Comparison of ENCODE assay signal across 29 cellular contexts in genomic region chr20:49647509-49647908, GRCh38.
DNase-seq lines count a peak whose midpoint lies in the region; ATAC-seq, FAIRE-seq and TF ChIP-seq lines count a peak whose summit lies in the region.
"Had no signal": no experiment of that assay in that cellular context is flagged by ENCODE, and none has a peak within 500 bp of the region (broad histone marks: within the 10 kb centered on the region; RNA-seq: fewer than 3 reads in every experiment).

No MANE protein-coding gene starts in this region.

- no peaks in the 10 kb centered on the region for H3K27me3 ChIP-seq in PC-9 (ENCODE audit: insufficient read depth, low read depth)
- H3K27me3 ChIP-seq in GM12878 (replicated peaks in 1 of 2; ENCODE audit: control insufficient read depth in 2 of 2, insufficient read depth in 2 of 2, low read length in 1 of 2): no peaks in the 10 kb centered on the region
- H3K27me3 ChIP-seq: BE2C, heart left ventricle had no signal

- no peak for ATAC-seq in activated CD8-positive, alpha-beta memory T cell treated with anti-CD3 and anti-CD28 coated beads, Interleukin-2, amount 10 ng/mL, durations not matched to agents 7 days and 5 days
- no peak for ATAC-seq in GM12878
- ATAC-seq: activated T-helper 17 cell treated with anti-CD3 and anti-CD28 coated beads, Interleukin-2, amount 50 U/mL, for 72 hours; heart left ventricle had no signal

- no peak for TF ChIP-seq CTCF in PC-9 (conservative IDR thresholded peaks at IDR 0.05)
- TF ChIP-seq CTCF in GM12878 (IDR thresholded peaks at IDR 0.05 in 2 of 3, conservative IDR thresholded peaks at IDR 0.05 in 1 of 3; ENCODE audit: control insufficient read depth in 2 of 3, extremely low read depth in 1 of 3, insufficient read depth in 1 of 3, low read depth in 3 of 3, low read length in 3 of 3): no peak

- no peak overlapping the region for H3K4me3 ChIP-seq in PC-9
- no peak overlapping the region for H3K4me3 ChIP-seq in GM12878
- H3K4me3 ChIP-seq: heart left ventricle, skin epidermis had no signal

- H3K9me2 ChIP-seq in PC-9 (ENCODE audit: insufficient read depth): no peaks in the 10 kb centered on the region

- TF ChIP-seq RAD21 in GM12878 (IDR thresholded peaks at IDR 0.05; ENCODE audit: insufficient read depth, low read depth, low read length): no peak

- 0 out of 2 replicates have a peak, but pooled peaks cover 7% of the 10 kb centered on the region for H3K4me1 ChIP-seq in PC-9 (replicated peaks; ENCODE audit: insufficient read depth)
- no peaks in the 10 kb centered on the region for H3K4me1 ChIP-seq in GM12878 (ENCODE audit: control insufficient read depth, insufficient read depth, low read length)
- H3K4me1 ChIP-seq: BE2C had no signal

- peak overlapping the region; percentile 19 for H3K27ac Mint-ChIP-seq in activated CD8-positive, alpha-beta memory T cell treated with anti-CD3 and anti-CD28 coated beads, Interleukin-2, amount 10 ng/mL, durations not matched to agents 7 days and 5 days
- H3K27ac Mint-ChIP-seq: activated T-helper 17 cell treated with anti-CD3 and anti-CD28 coated beads, Interleukin-2, amount 50 U/mL, for 72 hours; type B pancreatic cell had no signal

- FAIRE-seq in GM12878 (lab: Jason Lieb, UNC): no peak
- FAIRE-seq: GM12891, RCC 7860 had no signal

- in situ Hi-C loops in GM12878 (cut with MboI): no loop called here

- RAD21 ChIA-PET in GM12878 (lab: Charles Lee; ENCODE audit: unreplicated experiment): interaction anchor here (1.2 kb wide), 1 partner anchor 17 kb away, joined by 3 read pairs; no protein-coding TSS in a partner anchor

- CTCF ChIA-PET in activated CD8-positive, alpha-beta memory T cell treated with anti-CD3 and anti-CD28 coated beads, Interleukin-2, amount 10 ng/mL, durations not matched to agents 7 days and 5 days (lab: Charles Lee): interaction anchor here (0.9 kb wide), 1 partner anchor 48 kb away, joined by 3 read pairs; no protein-coding TSS in a partner anchor
- CTCF ChIA-PET in PC-9 (lab: Charles Lee): no interaction called here
- CTCF ChIA-PET in GM12878 (lab: Yijun Ruan, JAX): interaction anchor here (1.5 kb wide), 2 partner anchors 9 to 174 kb away, joined by 3 to 4 read pairs; no protein-coding TSS in a partner anchor

- no peak overlapping the region for H2AFZ ChIP-seq in PC-9
- H2AFZ ChIP-seq in GM12878 (ENCODE audit: control insufficient read depth, low read depth, low read length): no peak overlapping the region

- H3K27ac ChIP-seq in PC-9 (peak overlapping the region; percentile 50), GM12878 (ENCODE audit: control insufficient read depth, insufficient read depth) (no peak overlapping the region)
- H3K27ac ChIP-seq: heart left ventricle, KMS-11, skin epidermis, VCaP had no signal

- intact Hi-C loops in PC-9 (cut with micrococcal nuclease; ENCODE audit: unreplicated experiment): no loop called here
- intact Hi-C loops in GM12878 (cut with micrococcal nuclease; ENCODE audit: unreplicated experiment): no loop called here

- no peak for TF ChIP-seq POLR2A in GM12878 (IDR thresholded peaks at IDR 0.05; ENCODE audit: low read depth, low read length)

- H3K4me3 Mint-ChIP-seq in activated CD8-positive, alpha-beta memory T cell treated with anti-CD3 and anti-CD28 coated beads, Interleukin-2, amount 10 ng/mL, durations not matched to agents 7 days and 5 days: no peak overlapping the region
- H3K4me3 Mint-ChIP-seq: activated naive CD4-positive, alpha-beta T cell treated with anti-CD3 and anti-CD28 coated beads, Interleukin-2, amount 50 U/mL, for 24 hours; activated T-helper 17 cell treated with anti-CD3 and anti-CD28 coated beads, Interleukin-2, amount 50 U/mL, for 72 hours; type B pancreatic cell had no signal

- POLR2A ChIA-PET in PC-9 (lab: Charles Lee; ENCODE audit: unreplicated experiment): interaction anchor here (0.5 kb wide), 1 partner anchor 1284 kb away, joined by 3 read pairs; the partner anchor contains the start of gene ADNP
- POLR2A ChIA-PET in GM12878 (lab: Charles Lee): interaction anchor here (1.0 kb wide), 1 partner anchor 13 kb away, joined by 3 read pairs; no protein-coding TSS in a partner anchor

- SMC1A ChIA-PET in GM12878 (lab: Charles Lee; ENCODE audit: uncharacterized antibody, unreplicated experiment): interaction anchor here (0.6 to 2.5 kb wide), 8 partner anchors 10 to 653 kb away, joined by 3 to 7 read pairs (median 4); no protein-coding TSS in a partner anchor

- H3K4me1 Mint-ChIP-seq in activated CD8-positive, alpha-beta memory T cell treated with anti-CD3 and anti-CD28 coated beads, Interleukin-2, amount 10 ng/mL, durations not matched to agents 7 days and 5 days: peaks cover 11% of the 10 kb centered on the region
- H3K4me1 Mint-ChIP-seq: activated naive CD4-positive, alpha-beta T cell treated with anti-CD3 and anti-CD28 coated beads, Interleukin-2, amount 50 U/mL, for 24 hours; activated T-helper 17 cell treated with anti-CD3 and anti-CD28 coated beads, Interleukin-2, amount 50 U/mL, for 72 hours had no signal

- no peaks in the 10 kb centered on the region for H3K9me3 ChIP-seq in PC-9 (ENCODE audit: insufficient read depth, low read depth)
- H3K9me3 ChIP-seq in GM12878 (replicated peaks; ENCODE audit: control insufficient read depth, insufficient read depth, low read length): no peaks in the 10 kb centered on the region
- H3K9me3 ChIP-seq: BE2C, heart left ventricle had no signal

- no peak for TF ChIP-seq EP300 in GM12878 (IDR thresholded peaks at IDR 0.05; ENCODE audit: borderline replicate concordance in 1 of 2, control insufficient read depth in 1 of 2, low read depth in 2 of 2, low read length in 2 of 2)

- peaks cover 41% of the 10 kb centered on the region for H3K36me3 Mint-ChIP-seq in activated CD8-positive, alpha-beta memory T cell treated with anti-CD3 and anti-CD28 coated beads, Interleukin-2, amount 10 ng/mL, durations not matched to agents 7 days and 5 days

- H3K9ac ChIP-seq in GM12878 (ENCODE audit: control insufficient read depth, insufficient read depth, low read length): no peak overlapping the region
- H3K9ac ChIP-seq: KMS-11 had no signal

- no TSS peak for BruUV-seq in PC-9 (replicated peaks; lab: Mats Ljungman, UMichigan)
- TSS peak; percentile 48 for BruUV-seq in GM12878 (replicated peaks; lab: Mats Ljungman, UMichigan)

- peaks cover 83% of the 10 kb centered on the region for H3K79me2 ChIP-seq in PC-9 (ENCODE audit: low read depth)
- H3K79me2 ChIP-seq in GM12878 (ENCODE audit: control insufficient read depth, insufficient read depth, low read length): no peaks in the 10 kb centered on the region; the same call in 1 of the 2 replicates

- H3K9me3 Mint-ChIP-seq in activated CD8-positive, alpha-beta memory T cell treated with anti-CD3 and anti-CD28 coated beads, Interleukin-2, amount 10 ng/mL, durations not matched to agents 7 days and 5 days (ENCODE audit: low read depth): no peaks in the 10 kb centered on the region
- H3K9me3 Mint-ChIP-seq: activated naive CD4-positive, alpha-beta T cell treated with anti-CD3 and anti-CD28 coated beads, Interleukin-2, amount 50 U/mL, for 24 hours; activated T-helper 17 cell treated with anti-CD3 and anti-CD28 coated beads, Interleukin-2, amount 50 U/mL, for 72 hours; type B pancreatic cell had no signal

- peaks cover 72% of the 10 kb centered on the region for H3K36me3 ChIP-seq in PC-9 (ENCODE audit: low read depth)
- peaks cover 23 to 31% of the 10 kb centered on the region in 2 experiments for H3K36me3 ChIP-seq in GM12878 (ENCODE audit: control insufficient read depth in 2 of 2, insufficient read depth in 2 of 2, low read length in 1 of 2)

- peaks cover 77% of the 10 kb centered on the region for H3F3A ChIP-seq in PC-9 (ENCODE audit: insufficient read depth, low read depth)

- H3K27me3 Mint-ChIP-seq in activated CD8-positive, alpha-beta memory T cell treated with anti-CD3 and anti-CD28 coated beads, Interleukin-2, amount 10 ng/mL, durations not matched to agents 7 days and 5 days: no peaks in the 10 kb centered on the region
- H3K27me3 Mint-ChIP-seq: activated naive CD4-positive, alpha-beta T cell treated with anti-CD3 and anti-CD28 coated beads, Interleukin-2, amount 50 U/mL, for 24 hours; activated T-helper 17 cell treated with anti-CD3 and anti-CD28 coated beads, Interleukin-2, amount 50 U/mL, for 72 hours; type B pancreatic cell had no signal

- no peak for DNase-seq in activated CD8-positive, alpha-beta memory T cell treated with anti-CD3 and anti-CD28 coated beads, Interleukin-2, amount 10 ng/mL, durations not matched to agents 7 days and 5 days
- DNase-seq in activated CD8-positive, alpha-beta memory T cell treated with anti-CD3 and anti-CD28 coated beads for 24 hours: no peak
- DNase-seq in PC-9: peak in 1 of 2 experiments; percentile 83
- no peak for DNase-seq in GM12878 (ENCODE audit: low read depth, low spot score)
- DNase-seq in SKM-1 treated with dmso at 0.1 percent for 144 hours (lab: John Stamatoyannopoulos, UW; ENCODE audit: unreplicated experiment): no peak
- DNase-seq in GOT3 (lab: John Stamatoyannopoulos, UW): no peak
- DNase-seq in NCI-H2171 (lab: John Stamatoyannopoulos, UW): no peak
- no peak for DNase-seq in stimulated activated CD8-positive, alpha-beta memory T cell treated with anti-CD3 and anti-CD28 coated beads, Interleukin-4, amount 100 ng/mL, for 48 hours
- DNase-seq: 8988T; activated CD8-positive, alpha-beta memory T cell treated with anti-CD3 and anti-CD28 coated beads, Interleukin-2, amount 50 U/mL, for 48 hours; aorta; BE2C; DMS79 treated with DMSO at 0.1 percent for 48 hours; erythroblast; heart left ventricle; mammary epithelial cell; NCI-H146; NCI-H524; NK-92 treated with Interleukin-12 subunit alpha and Interleukin-12 subunit beta, amount 100 ng/mL, for 24 hours; occipital lobe; stimulated activated CD4-positive, alpha-beta T cell treated with anti-CD3 and anti-CD28 coated beads, Interleukin-1b, Interleukin-23, amount 100 ng/mL, for 48 hours had no signal

- no peak overlapping the region for H3K4me2 ChIP-seq in PC-9
- H3K4me2 ChIP-seq in GM12878 (ENCODE audit: control insufficient read depth, insufficient read depth): no peak overlapping the region
- H3K4me2 ChIP-seq: KMS-11 had no signal

- 100% methylated on average over 7 of the region's 7 CpGs for WGBS in GM12878 (ENCODE audit: insufficient coverage, insufficient replicate concordance, low lambda C conversion rate, missing lambda C conversion rate)

- H4K20me1 ChIP-seq in PC-9 (ENCODE audit: insufficient read depth) (0 out of 2 replicates have a peak, but pooled peaks cover 2% of the 10 kb centered on the region), GM12878 (ENCODE audit: control insufficient read depth, insufficient read depth) (no peaks in the 10 kb centered on the region)

TF ChIP-seq in GM12878, 131 proteins besides CTCF, POLR2A, EP300 and RAD21 (continues in another document):
- no peak for TF ChIP-seq MTA3 (IDR thresholded peaks at IDR 0.05; ENCODE audit: borderline replicate concordance, low read length)
- no peak for TF ChIP-seq SIX5 (IDR thresholded peaks at IDR 0.05; ENCODE audit: low read depth, low read length, severe bottlenecking)
